Comparison of ENCODE assay signal across 11 cellular contexts in genomic region chr12:68899251-68899771, GRCh38. TPM values are rescaled to one million over a fixed set of nuclear protein-coding genes. Genes with fewer than 3 reads are reported as not detected.
A peak's percentile ranks its signal among the peaks of the same experiment; 100 is the strongest.
DNase-seq lines count a peak whose midpoint lies in the region; ATAC-seq, FAIRE-seq and TF ChIP-seq lines count a peak whose summit lies in the region.
"Had no signal": no experiment of that assay in that cellular context is flagged by ENCODE, and none has a peak within 500 bp of the region (broad histone marks: within the 10 kb centered on the region; RNA-seq: fewer than 3 reads in every experiment).

No MANE protein-coding gene starts in this region.

- no peak overlapping the region for H3K4me2 ChIP-seq in A549

- H3K4me1 ChIP-seq in A549 (peaks cover 7% of the 10 kb centered on the region; the same call in 1 of the 3 replicates), left lung (peaks cover 4 to 29% of the 10 kb centered on the region in 2 donors)

- DNase-seq in A549 (ENCODE audit: low read depth in 1 of 2, low spot score in 1 of 2) (peak; percentile 25 to 52), HK-2 (ENCODE audit: unreplicated experiment) (peak; percentile 60), astrocyte of the cerebellum (ENCODE audit: low read depth) (peak; percentile 88), left lung (peak in 1 of 2 donors; percentile 56), germinal center (ENCODE audit: low spot score) (no peak), T-helper 9 cell (no peak)
- DNase-seq: activated naive CD8-positive, alpha-beta T cell treated with anti-CD3 and anti-CD28 coated beads, Interleukin-2, amount 50 U/mL, for 24 hours; NCI-H1048 had no signal

- H3K9me3 ChIP-seq in A549: no peaks in the 10 kb centered on the region
- H3K9me3 ChIP-seq in left lung: no peaks in the 10 kb centered on the region

- ATAC-seq in A549: peak in 1 of 2 experiments; percentile 73; a peak in 3 of 6 replicates
- ATAC-seq in left lung: peak; percentile 67
- ATAC-seq in esophagus mucosa: no peak
- no peak for ATAC-seq in HG03159 (IDR thresholded peaks at IDR 0.05; ENCODE audit: unreplicated experiment)
- ATAC-seq: activated naive CD8-positive, alpha-beta T cell treated with anti-CD3 and anti-CD28 coated beads, Interleukin-2, amount 50 U/mL, for 24 hours had no signal

- 62% methylated on average over 4 of the region's 4 CpGs for WGBS in A549 (ENCODE audit: missing lambda C conversion rate)

- TF ChIP-seq CTCF in A549 (IDR thresholded peaks at IDR 0.05): peak; percentile 50
- TF ChIP-seq CTCF in astrocyte of the cerebellum (IDR thresholded peaks at IDR 0.05; ENCODE audit: low read depth, low read length, missing control alignments): peak; percentile 75
- peak in 1 of 2 donors; percentile 17 for TF ChIP-seq CTCF in left lung (IDR thresholded peaks at IDR 0.05)

- H3K4me3 ChIP-seq in A549 (no peak overlapping the region), astrocyte of the cerebellum (ENCODE audit: low read depth, low read length) (no peak overlapping the region), left lung (no peak overlapping the region)

- intact Hi-C loops in left lung (cut with DNase I): no loop called here

- no peak for TF ChIP-seq EP300 in A549 (IDR thresholded peaks at IDR 0.05)

- in situ Hi-C loops in astrocyte of the cerebellum (cut with HindIII; ENCODE audit: low sequenced_read_pairs): no loop called here

- TF ChIP-seq POLR2A in A549 (IDR thresholded peaks at IDR 0.05; ENCODE audit: low read length): no peak

- H3K27ac ChIP-seq in A549 (no peak overlapping the region), left lung (peak overlapping the region in 1 of 2 donors; percentile 2)

- no peaks in the 10 kb centered on the region for H3K27me3 ChIP-seq in left lung

- POLR2A ChIA-PET in A549 (lab: Yijun Ruan, JAX): no interaction called here

- peak; percentile 72 to 76 for TF ChIP-seq RAD21 in A549 (conservative IDR thresholded peaks at IDR 0.05 in 1 of 2, IDR thresholded peaks at IDR 0.05 in 1 of 2)

- peaks cover 0 to 9% of the 10 kb centered on the region in 2 donors for H3K36me3 ChIP-seq in left lung

- CTCF ChIA-PET in A549 (lab: Yijun Ruan, JAX): interaction anchor here (0.9 to 2.7 kb wide), 5 partner anchors 13 to 258 kb away, joined by 3 to 13 read pairs (median 6); no protein-coding TSS in a partner anchor

- no peak for FAIRE-seq in A549 (lab: Jason Lieb, UNC)
- FAIRE-seq: D721Med had no signal

TF ChIP-seq in A549, 52 proteins besides CTCF, POLR2A, EP300 and RAD21:
- TF ChIP-seq TP53 (CRISPR knock-in tag; IDR thresholded peaks at IDR 0.05): no peak
- no peak for TF ChIP-seq NR3C1 (IDR thresholded peaks at IDR 0.05)
- 0 out of 2 replicates have a peak, but pooled peaks have one; percentile 31 for TF ChIP-seq MAX (IDR thresholded peaks at IDR 0.05)
- no peak for TF ChIP-seq ELK1 (IDR thresholded peaks at IDR 0.05; ENCODE audit: low read depth, low read length)
- TF ChIP-seq SMC3 (IDR thresholded peaks at IDR 0.05): peak; percentile 70
- TF ChIP-seq MAFK (IDR thresholded peaks at IDR 0.05; ENCODE audit: partially characterized antibody): no peak

RNA-seq across cellular contexts. Expression of gene CPM, which starts 33.7 kb away (rescaled TPM):
- 6.8 and 6.9 TPM in 2 replicates for polyA plus RNA-seq in A549 (2011; rRNA removed)
- polyA plus RNA-seq in A549 (2012; cell fraction: cytosol; rRNA removed): 1.6 and 1.7 TPM in 2 replicates
- polyA plus RNA-seq in A549 (2012; cell fraction: nucleus; rRNA removed): 0.73 TPM in 2 replicates
- polyA plus RNA-seq in A549 (2017; fragmentation: RNase III; extraction: RNeasy Plus Mini Kit Qiagen cat#74134 plus additional on column Dnase treatment): 3.7 to 6.2 TPM (median 4.8 TPM) in 3 replicates
- 4.6 and 9.0 TPM in 2 replicates for polyA minus RNA-seq in A549 (2011; rRNA and poly(A)+ RNA removed)
- total RNA-seq in left lung: 100 to 1,000 TPM; 194 to 708 TPM
- total RNA-seq in esophagus mucosa: 8.2 TPM

Comparison
In these comparisons a context has a peak if more than half of its experiments do, and no peak if none do; other contexts are left out.
1. DNase-seq: peak in A549 (2 of 2), HK-2 (single experiment) and astrocyte of the cerebellum (single experiment); none in germinal center (single experiment) and T-helper 9 cell (single experiment).
2. RNA of gene CPM, which starts 33.7 kb away (total RNA-seq): 194 to 708 TPM in left lung; 8.2 TPM in esophagus mucosa (single experiment); every median in the first group is over 10 times any median in the second.